In genomic region chr3:29683306-29683993, GRCh38 we compare ENCODE assay signal across 8 cellular contexts.
DNase-seq lines count a peak whose midpoint lies in the region; ATAC-seq and TF ChIP-seq lines count a peak whose summit lies in the region.

No MANE protein-coding gene starts in this region.

- H3K27me3 Mint-ChIP-seq in GM23338 (ENCODE audit: insufficient read depth, low read depth, poor library complexity): peaks cover 1% of the 10 kb centered on the region
- H3K27me3 Mint-ChIP-seq in type B pancreatic cell: peaks cover 3% of the 10 kb centered on the region

- H3K27ac ChIP-seq in GM23338 (ENCODE audit: low read depth): no peak overlapping the region

- H3K36me3 Mint-ChIP-seq in GM23338 (ENCODE audit: low read depth): no peaks in the 10 kb centered on the region
- peaks cover 4% of the 10 kb centered on the region for H3K36me3 Mint-ChIP-seq in type B pancreatic cell

- H3K9me3 Mint-ChIP-seq in GM23338 (no peaks in the 10 kb centered on the region), type B pancreatic cell (peaks cover 5% of the 10 kb centered on the region)

- TF ChIP-seq CTCF in GM23338 (conservative IDR thresholded peaks at IDR 0.05; ENCODE audit: low read depth in 2 of 2) (no peak), type B pancreatic cell (conservative IDR thresholded peaks at IDR 0.05) (no peak)

- no peaks in the 10 kb centered on the region for H3K36me3 ChIP-seq in GM23338 (ENCODE audit: insufficient read depth)

- no peak overlapping the region for H2AFZ ChIP-seq in GM23338

- no peaks in the 10 kb centered on the region for H3K79me2 ChIP-seq in GM23338 (replicated peaks; ENCODE audit: insufficient read depth)

- H3K27ac Mint-ChIP-seq in GM23338 (peak overlapping the region; percentile 55), type B pancreatic cell (peak overlapping the region; percentile 24)

- no peak overlapping the region for H3K4me2 ChIP-seq in GM23338

- H3K4me3 Mint-ChIP-seq in GM23338: no peak overlapping the region
- H3K4me3 Mint-ChIP-seq in type B pancreatic cell: peak overlapping the region; percentile 6

- H3K27me3 ChIP-seq in GM23338 (ENCODE audit: insufficient read depth): no peaks in the 10 kb centered on the region

- H3K4me1 ChIP-seq in GM23338 (ENCODE audit: insufficient read depth): no peaks in the 10 kb centered on the region

- ATAC-seq in GM23338: no peak

- H3K4me3 ChIP-seq in GM23338: no peak overlapping the region

- peaks cover 3% of the 10 kb centered on the region; the same call in 2 of the 3 replicates for H3K4me1 Mint-ChIP-seq in GM23338
- peaks cover 34% of the 10 kb centered on the region for H3K4me1 Mint-ChIP-seq in type B pancreatic cell (ENCODE audit: unreplicated experiment)

- no peaks in the 10 kb centered on the region for H4K20me1 ChIP-seq in GM23338 (replicated peaks; ENCODE audit: insufficient read depth)

- 0 out of 2 replicates have a peak, but pooled peaks cover 3% of the 10 kb centered on the region for H3K9me2 ChIP-seq in GM23338 (ENCODE audit: insufficient read depth)

- H3F3A ChIP-seq in GM23338 (replicated peaks; ENCODE audit: low read depth): no peaks in the 10 kb centered on the region

- DNase-seq in COLO829 (ENCODE audit: low spot score) (peak; percentile 24), GM23338 (ENCODE audit: low spot score) (no peak), NCI-H460 (ENCODE audit: extremely low read depth, low read depth) (peak; percentile 61), glomerular visceral epithelial cell (ENCODE audit: extremely low spot score) (peak; percentile 40), type B pancreatic cell (ENCODE audit: extremely low spot score, unreplicated experiment) (no peak), NOMO-1 treated with dmso at 0.1 percent for 144 hours (lab: John Stamatoyannopoulos, UW; ENCODE audit: unreplicated experiment) (no peak), C1 segment of cervical spinal cord (lab: John Stamatoyannopoulos, UW) (no peak)
- no peak for DNase-seq in activated CD4-positive, alpha-beta T cell treated with anti-CD3 and anti-CD28 coated beads, Interleukin-2, amount 50 U/mL, for 48 hours

TF ChIP-seq in GM23338, 12 proteins besides CTCF, POLR2A, EP300 and RAD21:
- TF ChIP-seq STAT1 (IDR thresholded peaks at IDR 0.05; ENCODE audit: unreplicated experiment) (no peak), CREB1 (CRISPR knock-in tag; IDR thresholded peaks at IDR 0.05; ENCODE audit: low read depth) (no peak), JUNB (IDR thresholded peaks at IDR 0.05; ENCODE audit: unreplicated experiment) (no peak), POLR2AphosphoS5 (IDR thresholded peaks at IDR 0.05; ENCODE audit: low read depth) (no peak), EZH2 (IDR thresholded peaks at IDR 0.05; ENCODE audit: low read depth, unreplicated experiment) (no peak), ZNF114 (CRISPR knock-in tag; IDR thresholded peaks at IDR 0.05) (no peak), EZH2phosphoT487 (IDR thresholded peaks at IDR 0.05; ENCODE audit: unreplicated experiment) (no peak), ZNF331 (CRISPR knock-in tag; IDR thresholded peaks at IDR 0.05; ENCODE audit: low read depth) (no peak), NANOG (IDR thresholded peaks at IDR 0.05; ENCODE audit: borderline replicate concordance) (no peak)
- TF ChIP-seq, protein P1, sequence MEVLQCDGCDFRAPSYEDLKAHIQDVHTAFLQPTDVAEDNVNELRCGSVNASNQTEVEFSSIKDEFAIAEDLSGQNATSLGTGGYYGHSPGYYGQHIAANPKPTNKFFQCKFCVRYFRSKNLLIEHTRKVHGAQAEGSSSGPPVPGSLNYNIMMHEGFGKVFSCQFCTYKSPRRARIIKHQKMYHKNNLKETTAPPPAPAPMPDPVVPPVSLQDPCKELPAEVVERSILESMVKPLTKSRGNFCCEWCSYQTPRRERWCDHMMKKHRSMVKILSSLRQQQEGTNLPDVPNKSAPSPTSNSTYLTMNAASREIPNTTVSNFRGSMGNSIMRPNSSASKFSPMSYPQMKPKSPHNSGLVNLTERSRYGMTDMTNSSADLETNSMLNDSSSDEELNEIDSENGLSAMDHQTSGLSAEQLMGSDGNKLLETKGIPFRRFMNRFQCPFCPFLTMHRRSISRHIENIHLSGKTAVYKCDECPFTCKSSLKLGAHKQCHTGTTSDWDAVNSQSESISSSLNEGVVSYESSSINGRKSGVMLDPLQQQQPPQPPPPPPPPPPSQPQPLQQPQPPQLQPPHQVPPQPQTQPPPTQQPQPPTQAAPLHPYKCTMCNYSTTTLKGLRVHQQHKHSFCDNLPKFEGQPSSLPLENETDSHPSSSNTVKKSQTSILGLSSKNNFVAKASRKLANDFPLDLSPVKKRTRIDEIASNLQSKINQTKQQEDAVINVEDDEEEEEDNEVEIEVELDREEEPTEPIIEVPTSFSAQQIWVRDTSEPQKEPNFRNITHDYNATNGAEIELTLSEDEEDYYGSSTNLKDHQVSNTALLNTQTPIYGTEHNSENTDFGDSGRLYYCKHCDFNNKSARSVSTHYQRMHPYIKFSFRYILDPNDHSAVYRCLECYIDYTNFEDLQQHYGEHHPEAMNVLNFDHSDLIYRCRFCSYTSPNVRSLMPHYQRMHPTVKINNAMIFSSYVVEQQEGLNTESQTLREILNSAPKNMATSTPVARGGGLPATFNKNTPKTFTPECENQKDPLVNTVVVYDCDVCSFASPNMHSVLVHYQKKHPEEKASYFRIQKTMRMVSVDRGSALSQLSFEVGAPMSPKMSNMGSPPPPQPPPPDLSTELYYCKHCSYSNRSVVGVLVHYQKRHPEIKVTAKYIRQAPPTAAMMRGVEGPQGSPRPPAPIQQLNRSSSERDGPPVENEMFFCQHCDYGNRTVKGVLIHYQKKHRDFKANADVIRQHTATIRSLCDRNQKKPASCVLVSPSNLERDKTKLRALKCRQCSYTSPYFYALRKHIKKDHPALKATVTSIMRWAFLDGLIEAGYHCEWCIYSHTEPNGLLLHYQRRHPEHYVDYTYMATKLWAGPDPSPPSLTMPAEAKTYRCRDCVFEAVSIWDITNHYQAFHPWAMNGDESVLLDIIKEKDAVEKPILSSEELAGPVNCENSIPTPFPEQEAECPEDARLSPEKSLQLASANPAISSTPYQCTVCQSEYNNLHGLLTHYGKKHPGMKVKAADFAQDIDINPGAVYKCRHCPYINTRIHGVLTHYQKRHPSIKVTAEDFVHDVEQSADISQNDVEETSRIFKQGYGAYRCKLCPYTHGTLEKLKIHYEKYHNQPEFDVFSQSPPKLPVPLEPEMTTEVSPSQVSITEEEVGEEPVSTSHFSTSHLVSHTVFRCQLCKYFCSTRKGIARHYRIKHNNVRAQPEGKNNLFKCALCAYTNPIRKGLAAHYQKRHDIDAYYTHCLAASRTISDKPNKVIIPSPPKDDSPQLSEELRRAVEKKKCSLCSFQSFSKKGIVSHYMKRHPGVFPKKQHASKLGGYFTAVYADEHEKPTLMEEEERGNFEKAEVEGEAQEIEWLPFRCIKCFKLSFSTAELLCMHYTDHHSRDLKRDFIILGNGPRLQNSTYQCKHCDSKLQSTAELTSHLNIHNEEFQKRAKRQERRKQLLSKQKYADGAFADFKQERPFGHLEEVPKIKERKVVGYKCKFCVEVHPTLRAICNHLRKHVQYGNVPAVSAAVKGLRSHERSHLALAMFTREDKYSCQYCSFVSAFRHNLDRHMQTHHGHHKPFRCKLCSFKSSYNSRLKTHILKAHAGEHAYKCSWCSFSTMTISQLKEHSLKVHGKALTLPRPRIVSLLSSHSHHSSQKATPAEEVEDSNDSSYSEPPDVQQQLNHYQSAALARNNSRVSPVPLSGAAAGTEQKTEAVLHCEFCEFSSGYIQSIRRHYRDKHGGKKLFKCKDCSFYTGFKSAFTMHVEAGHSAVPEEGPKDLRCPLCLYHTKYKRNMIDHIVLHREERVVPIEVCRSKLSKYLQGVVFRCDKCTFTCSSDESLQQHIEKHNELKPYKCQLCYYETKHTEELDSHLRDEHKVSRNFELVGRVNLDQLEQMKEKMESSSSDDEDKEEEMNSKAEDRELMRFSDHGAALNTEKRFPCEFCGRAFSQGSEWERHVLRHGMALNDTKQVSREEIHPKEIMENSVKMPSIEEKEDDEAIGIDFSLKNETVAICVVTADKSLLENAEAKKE (CRISPR knock-in tag; IDR thresholded peaks at IDR 0.05): no peak
- TF ChIP-seq, protein P2, sequence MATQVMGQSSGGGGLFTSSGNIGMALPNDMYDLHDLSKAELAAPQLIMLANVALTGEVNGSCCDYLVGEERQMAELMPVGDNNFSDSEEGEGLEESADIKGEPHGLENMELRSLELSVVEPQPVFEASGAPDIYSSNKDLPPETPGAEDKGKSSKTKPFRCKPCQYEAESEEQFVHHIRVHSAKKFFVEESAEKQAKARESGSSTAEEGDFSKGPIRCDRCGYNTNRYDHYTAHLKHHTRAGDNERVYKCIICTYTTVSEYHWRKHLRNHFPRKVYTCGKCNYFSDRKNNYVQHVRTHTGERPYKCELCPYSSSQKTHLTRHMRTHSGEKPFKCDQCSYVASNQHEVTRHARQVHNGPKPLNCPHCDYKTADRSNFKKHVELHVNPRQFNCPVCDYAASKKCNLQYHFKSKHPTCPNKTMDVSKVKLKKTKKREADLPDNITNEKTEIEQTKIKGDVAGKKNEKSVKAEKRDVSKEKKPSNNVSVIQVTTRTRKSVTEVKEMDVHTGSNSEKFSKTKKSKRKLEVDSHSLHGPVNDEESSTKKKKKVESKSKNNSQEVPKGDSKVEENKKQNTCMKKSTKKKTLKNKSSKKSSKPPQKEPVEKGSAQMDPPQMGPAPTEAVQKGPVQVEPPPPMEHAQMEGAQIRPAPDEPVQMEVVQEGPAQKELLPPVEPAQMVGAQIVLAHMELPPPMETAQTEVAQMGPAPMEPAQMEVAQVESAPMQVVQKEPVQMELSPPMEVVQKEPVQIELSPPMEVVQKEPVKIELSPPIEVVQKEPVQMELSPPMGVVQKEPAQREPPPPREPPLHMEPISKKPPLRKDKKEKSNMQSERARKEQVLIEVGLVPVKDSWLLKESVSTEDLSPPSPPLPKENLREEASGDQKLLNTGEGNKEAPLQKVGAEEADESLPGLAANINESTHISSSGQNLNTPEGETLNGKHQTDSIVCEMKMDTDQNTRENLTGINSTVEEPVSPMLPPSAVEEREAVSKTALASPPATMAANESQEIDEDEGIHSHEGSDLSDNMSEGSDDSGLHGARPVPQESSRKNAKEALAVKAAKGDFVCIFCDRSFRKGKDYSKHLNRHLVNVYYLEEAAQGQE (IDR thresholded peaks at IDR 0.05; ENCODE audit: unreplicated experiment): no peak
- TF ChIP-seq, protein P3, sequence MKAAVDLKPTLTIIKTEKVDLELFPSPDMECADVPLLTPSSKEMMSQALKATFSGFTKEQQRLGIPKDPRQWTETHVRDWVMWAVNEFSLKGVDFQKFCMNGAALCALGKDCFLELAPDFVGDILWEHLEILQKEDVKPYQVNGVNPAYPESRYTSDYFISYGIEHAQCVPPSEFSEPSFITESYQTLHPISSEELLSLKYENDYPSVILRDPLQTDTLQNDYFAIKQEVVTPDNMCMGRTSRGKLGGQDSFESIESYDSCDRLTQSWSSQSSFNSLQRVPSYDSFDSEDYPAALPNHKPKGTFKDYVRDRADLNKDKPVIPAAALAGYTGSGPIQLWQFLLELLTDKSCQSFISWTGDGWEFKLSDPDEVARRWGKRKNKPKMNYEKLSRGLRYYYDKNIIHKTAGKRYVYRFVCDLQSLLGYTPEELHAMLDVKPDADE (IDR thresholded peaks at IDR 0.05): no peak

Comparison
In these comparisons a context has a peak if more than half of its experiments do, and no peak if none do; other contexts are left out.
1. DNase-seq: peak in COLO829 (single experiment), NCI-H460 (single experiment) and glomerular visceral epithelial cell (single experiment); none in GM23338 (single experiment), type B pancreatic cell (single experiment), NOMO-1 treated with dmso at 0.1 percent for 144 hours (single experiment), C1 segment of cervical spinal cord (0 of 14) and activated CD4-positive, alpha-beta T cell treated with anti-CD3 and anti-CD28 coated beads, Interleukin-2, amount 50 U/mL, for 48 hours (0 of 2).